ENCODE assay signal across 23 cellular contexts in the genomic region with DNA sequence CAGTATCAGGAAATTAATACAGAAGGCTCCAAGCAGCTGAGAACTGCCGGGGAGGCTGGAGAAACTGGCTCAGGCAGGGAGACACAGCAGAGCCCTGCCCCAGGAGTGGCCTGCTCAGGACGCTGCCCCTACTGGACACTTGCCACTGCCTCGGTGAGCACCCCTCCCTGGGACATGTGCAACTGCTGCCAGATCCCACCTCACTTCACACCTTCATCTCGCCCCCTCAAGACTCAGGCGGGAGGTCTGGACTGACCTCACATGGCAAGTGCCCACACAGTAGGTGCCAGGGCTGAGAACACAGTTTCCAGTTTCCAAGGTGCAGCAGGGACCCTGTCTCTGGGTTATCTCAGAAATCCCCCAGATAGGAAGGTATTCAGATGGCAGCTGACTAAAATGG. TPM values are rescaled to one million over a fixed set of nuclear protein-coding genes. Genes with fewer than 3 reads are reported as not detected.
DNase-seq lines count a peak whose midpoint lies in the region; ATAC-seq and TF ChIP-seq lines count a peak whose summit lies in the region.
"Had no signal": no experiment of that assay in that cellular context is flagged by ENCODE, and none has a peak within 500 bp of the region (broad histone marks: within the 10 kb centered on the region; RNA-seq: fewer than 3 reads in every experiment).

No MANE protein-coding gene starts in this region.

- intact Hi-C loops in activated CD8-positive, alpha-beta T cell treated with anti-CD3 and anti-CD28 coated beads for 36 hours (cut with micrococcal nuclease), result no loop called here
- intact Hi-C loops in gastrocnemius medialis (cut with DNase I; ENCODE audit: low total_unique reads), result no loop called here

- no peaks in the 10 kb centered on the region for H3F3A ChIP-seq in Loucy (ENCODE audit: low read depth)

- H3K27me3 Mint-ChIP-seq in activated CD8-positive, alpha-beta T cell treated with anti-CD3 and anti-CD28 coated beads for 36 hours, result no peaks in the 10 kb centered on the region
- no peaks in the 10 kb centered on the region for H3K27me3 Mint-ChIP-seq in activated CD8-positive, alpha-beta T cell treated with anti-CD3 and anti-CD28 coated beads, Interleukin-2, amount 10 ng/mL, durations not matched to agents 7 days and 5 days (ENCODE audit: low read depth)
- H3K27me3 Mint-ChIP-seq: brain; CD4-positive, alpha-beta memory T cell had no signal

- H3K9me3 ChIP-seq in Loucy (ENCODE audit: insufficient read depth, low read depth, low read length) (no peaks in the 10 kb centered on the region), gastrocnemius medialis (no peaks in the 10 kb centered on the region)
- H3K9me3 ChIP-seq: tibial nerve had no signal

- H3K27me3 ChIP-seq in Loucy (ENCODE audit: insufficient read depth, low read length, poor library complexity, severe bottlenecking), result no peaks in the 10 kb centered on the region
- H3K27me3 ChIP-seq in foreskin keratinocyte, result peaks cover 13% of the 10 kb centered on the region
- no peaks in the 10 kb centered on the region for H3K27me3 ChIP-seq in gastrocnemius medialis
- H3K27me3 ChIP-seq: tibial nerve had no signal

- no peaks in the 10 kb centered on the region for H3K9me2 ChIP-seq in Loucy (replicated peaks; ENCODE audit: low read depth, low read length)

- CTCF ChIA-PET in activated CD8-positive, alpha-beta T cell treated with anti-CD3 and anti-CD28 coated beads for 36 hours (lab: Charles Lee), result interaction anchor here (0.6 to 1.3 kb wide), 5 partner anchors 11 to 514 kb away, joined by 3 to 4 read pairs (median 3); no protein-coding TSS in a partner anchor
- CTCF ChIA-PET in activated CD8-positive, alpha-beta T cell treated with anti-CD3 and anti-CD28 coated beads, Interleukin-2, amount 10 ng/mL, durations not matched to agents 7 days and 5 days (lab: Charles Lee), result interaction anchor here (1.3 to 1.7 kb wide), 3 partner anchors 11 to 514 kb away, joined by 4 to 5 read pairs (median 4); no protein-coding TSS in a partner anchor

- H3K9ac ChIP-seq in Loucy (ENCODE audit: low read depth, low read length, poor library complexity, severe bottlenecking), result no peak overlapping the region
- H3K9ac ChIP-seq: parathyroid adenoma had no signal

- in situ Hi-C loops in gastrocnemius medialis (cut with MboI; ENCODE audit: low sequenced_read_pairs in 4 of 4), result no loop called here

- H3K9me3 Mint-ChIP-seq in activated CD8-positive, alpha-beta T cell treated with anti-CD3 and anti-CD28 coated beads for 36 hours, result no peaks in the 10 kb centered on the region
- no peaks in the 10 kb centered on the region for H3K9me3 Mint-ChIP-seq in activated CD8-positive, alpha-beta T cell treated with anti-CD3 and anti-CD28 coated beads, Interleukin-2, amount 10 ng/mL, durations not matched to agents 7 days and 5 days (ENCODE audit: insufficient read depth)
- H3K9me3 Mint-ChIP-seq: activated T-cell treated with anti-CD3 and anti-CD28 coated beads, Interleukin-2, amount 50 U/mL, for 72 hours; brain; CD4-positive, alpha-beta memory T cell; T-helper 2 cell treated with Interferon-gamma antibody and Interleukin-4, amounts not matched to agents 5 μg/mL and 100 μg/mL, for 36 hours had no signal

- TF ChIP-seq CTCF in activated CD8-positive, alpha-beta T cell treated with anti-CD3 and anti-CD28 coated beads for 36 hours (IDR thresholded peaks at IDR 0.05), result no peak
- peak; percentile 40 for TF ChIP-seq CTCF in Loucy (conservative IDR thresholded peaks at IDR 0.05; ENCODE audit: low read length)
- TF ChIP-seq CTCF in foreskin keratinocyte (conservative IDR thresholded peaks at IDR 0.05), result peak; percentile 1
- peak; percentile 28 for TF ChIP-seq CTCF in retinal pigment epithelial cell (conservative IDR thresholded peaks at IDR 0.05; ENCODE audit: low read depth, low read length)
- TF ChIP-seq CTCF in gastrocnemius medialis (IDR thresholded peaks at IDR 0.05 in 4 of 5, conservative IDR thresholded peaks at IDR 0.05 in 1 of 5), result no peak

- no peak for ATAC-seq in activated CD8-positive, alpha-beta T cell treated with anti-CD3 and anti-CD28 coated beads for 36 hours
- ATAC-seq in activated CD8-positive, alpha-beta T cell treated with anti-CD3 and anti-CD28 coated beads, Interleukin-2, amount 10 ng/mL, durations not matched to agents 7 days and 5 days, result no peak
- no peak for ATAC-seq in foreskin keratinocyte
- no peak for ATAC-seq in GM18511 (IDR thresholded peaks at IDR 0.05; ENCODE audit: unreplicated experiment)
- ATAC-seq in gastrocnemius medialis, result no peak
- ATAC-seq: activated T-cell treated with anti-CD3 and anti-CD28 coated beads, Interleukin-2, amount 50 U/mL, for 72 hours; PC-3; sciatic nerve had no signal

- no peaks in the 10 kb centered on the region for H3K79me2 ChIP-seq in Loucy (ENCODE audit: insufficient read depth, low read length)
- H3K79me2 ChIP-seq: parathyroid adenoma had no signal

- H3K27ac Mint-ChIP-seq in activated CD8-positive, alpha-beta T cell treated with anti-CD3 and anti-CD28 coated beads for 36 hours, result no peak overlapping the region
- H3K27ac Mint-ChIP-seq in activated CD8-positive, alpha-beta T cell treated with anti-CD3 and anti-CD28 coated beads, Interleukin-2, amount 10 ng/mL, durations not matched to agents 7 days and 5 days, result no peak overlapping the region
- H3K27ac Mint-ChIP-seq: activated T-cell treated with anti-CD3 and anti-CD28 coated beads, Interleukin-2, amount 50 U/mL, for 72 hours; brain; CD4-positive, alpha-beta memory T cell; T-helper 2 cell treated with Interferon-gamma antibody and Interleukin-4, amounts not matched to agents 5 μg/mL and 100 μg/mL, for 36 hours had no signal

- H3K4me1 Mint-ChIP-seq in activated CD8-positive, alpha-beta T cell treated with anti-CD3 and anti-CD28 coated beads for 36 hours (ENCODE audit: low read depth), result peaks cover 5% of the 10 kb centered on the region
- H3K4me1 Mint-ChIP-seq in activated CD8-positive, alpha-beta T cell treated with anti-CD3 and anti-CD28 coated beads, Interleukin-2, amount 10 ng/mL, durations not matched to agents 7 days and 5 days (ENCODE audit: low read depth), result no peaks in the 10 kb centered on the region
- H3K4me1 Mint-ChIP-seq: CD4-positive, alpha-beta memory T cell had no signal

- no peaks in the 10 kb centered on the region for H3K36me3 Mint-ChIP-seq in activated CD8-positive, alpha-beta T cell treated with anti-CD3 and anti-CD28 coated beads for 36 hours (ENCODE audit: low read depth)
- H3K36me3 Mint-ChIP-seq in activated CD8-positive, alpha-beta T cell treated with anti-CD3 and anti-CD28 coated beads, Interleukin-2, amount 10 ng/mL, durations not matched to agents 7 days and 5 days (ENCODE audit: low read depth), result no peaks in the 10 kb centered on the region
- H3K36me3 Mint-ChIP-seq: brain; CD4-positive, alpha-beta memory T cell had no signal

- TF ChIP-seq POLR2A in gastrocnemius medialis (IDR thresholded peaks at IDR 0.05), result no peak

- POLR2A ChIA-PET in activated CD8-positive, alpha-beta T cell treated with anti-CD3 and anti-CD28 coated beads for 36 hours (lab: Charles Lee), result no interaction called here
- POLR2A ChIA-PET in activated CD8-positive, alpha-beta T cell treated with anti-CD3 and anti-CD28 coated beads, Interleukin-2, amount 10 ng/mL, durations not matched to agents 7 days and 5 days (lab: Charles Lee), result no interaction called here

- no peak overlapping the region for H3K4me2 ChIP-seq in Loucy (ENCODE audit: low read depth, low read length, poor library complexity, severe bottlenecking)

- H3K27ac ChIP-seq in foreskin keratinocyte (no peak overlapping the region), gastrocnemius medialis (no peak overlapping the region)
- H3K27ac ChIP-seq: parathyroid adenoma, tibial nerve had no signal

- no peak overlapping the region for H3K4me3 Mint-ChIP-seq in activated CD8-positive, alpha-beta T cell treated with anti-CD3 and anti-CD28 coated beads for 36 hours
- no peak overlapping the region for H3K4me3 Mint-ChIP-seq in activated CD8-positive, alpha-beta T cell treated with anti-CD3 and anti-CD28 coated beads, Interleukin-2, amount 10 ng/mL, durations not matched to agents 7 days and 5 days
- H3K4me3 Mint-ChIP-seq: activated T-cell treated with anti-CD3 and anti-CD28 coated beads, Interleukin-2, amount 50 U/mL, for 72 hours; brain; CD4-positive, alpha-beta memory T cell; T-helper 2 cell treated with Interferon-gamma antibody and Interleukin-4, amounts not matched to agents 5 μg/mL and 100 μg/mL, for 36 hours had no signal

- H3K4me3 ChIP-seq in Loucy (ENCODE audit: low read length, poor library complexity, severe bottlenecking) (no peak overlapping the region), retinal pigment epithelial cell (ENCODE audit: low read length) (no peak overlapping the region), gastrocnemius medialis (no peak overlapping the region)
- H3K4me3 ChIP-seq: tibial nerve had no signal

- DNase-seq in activated CD8-positive, alpha-beta T cell treated with anti-CD3 and anti-CD28 coated beads for 36 hours, result peak; percentile 24
- no peak for DNase-seq in activated CD8-positive, alpha-beta T cell treated with anti-CD3 and anti-CD28 coated beads, Interleukin-2, amount 10 ng/mL, durations not matched to agents 7 days and 5 days
- DNase-seq in foreskin keratinocyte, result no peak
- no peak for DNase-seq in retinal pigment epithelial cell (ENCODE audit: low read depth)
- no peak for DNase-seq in stimulated activated CD4-positive, alpha-beta T cell treated with anti-CD3 and anti-CD28 coated beads, Interleukin-2, amount 100 ng/mL, for 48 hours
- DNase-seq in gastrocnemius medialis, result no peak
- DNase-seq: activated CD4-positive, alpha-beta T cell treated with anti-CD3 and anti-CD28 coated beads for 48 hours; activated naive CD4-positive, alpha-beta T cell treated with Interleukin-2 at 50 U/mL for 16 hours; activated T-cell treated with anti-CD3 and anti-CD28 coated beads, Interleukin-2, amount 50 U/mL, for 72 hours; CD4-positive, alpha-beta memory T cell; GOT3; KBM-7; NCI-H1436 treated with DMSO at 0.1 percent for 48 hours; NCI-H510A; PC-3; stimulated activated CD4-positive, alpha-beta T cell treated with anti-CD3 and anti-CD28 coated beads, Interleukin-15, amount 100 ng/mL, for 24 hours had no signal

- H3K4me1 ChIP-seq in Loucy (ENCODE audit: insufficient read depth, low read length, poor library complexity, severe bottlenecking), result no peaks in the 10 kb centered on the region
- no peaks in the 10 kb centered on the region for H3K4me1 ChIP-seq in foreskin keratinocyte
- H3K4me1 ChIP-seq in gastrocnemius medialis, result no peaks in the 10 kb centered on the region
- H3K4me1 ChIP-seq: parathyroid adenoma had no signal

- H3K36me3 ChIP-seq in Loucy (ENCODE audit: insufficient read depth, low read length) (no peaks in the 10 kb centered on the region), gastrocnemius medialis (no peaks in the 10 kb centered on the region)
- H3K36me3 ChIP-seq: tibial nerve had no signal

- H2AFZ ChIP-seq in Loucy (ENCODE audit: low read length), result no peak overlapping the region
- H2AFZ ChIP-seq: parathyroid adenoma had no signal

- no peaks in the 10 kb centered on the region for H4K20me1 ChIP-seq in Loucy (ENCODE audit: insufficient read depth, low read length, poor library complexity, severe bottlenecking)

RNA-seq across cellular contexts. Expression of gene LBH, which starts 33.8 kb away (rescaled TPM):
- 100 to 1,000 TPM; 127 to 130 TPM for total RNA-seq in activated CD8-positive, alpha-beta T cell treated with anti-CD3 and anti-CD28 coated beads for 36 hours
- 100 to 1,000 TPM in 1 of 2 experiments, 10 to 100 TPM in 1; 97.0 to 100 TPM for total RNA-seq in activated CD8-positive, alpha-beta T cell treated with anti-CD3 and anti-CD28 coated beads, Interleukin-2, amount 10 ng/mL, durations not matched to agents 7 days and 5 days
- total RNA-seq in foreskin keratinocyte, result 0.46 and 1.5 TPM in 2 replicates
- polyA plus RNA-seq in foreskin keratinocyte, result 0.26 and 0.82 TPM in 2 replicates
- total RNA-seq in gastrocnemius medialis, result 10 to 100 TPM in 2 of 4 donors, 1 to 10 TPM in 2; 5.4 to 37.6 (median 12.5) TPM

RNA-seq across cellular contexts. Expression of gene YPEL5, which starts 50.8 kb away (rescaled TPM):
- 10 to 100 TPM; 28.0 to 28.4 TPM for total RNA-seq in activated CD8-positive, alpha-beta T cell treated with anti-CD3 and anti-CD28 coated beads for 36 hours
- 10 to 100 TPM; 32.5 to 34.9 TPM for total RNA-seq in activated CD8-positive, alpha-beta T cell treated with anti-CD3 and anti-CD28 coated beads, Interleukin-2, amount 10 ng/mL, durations not matched to agents 7 days and 5 days
- total RNA-seq in foreskin keratinocyte (33.5 and 44.0 TPM in 2 replicates), gastrocnemius medialis (10 to 100 TPM; 31.4 to 76.7 (median 53.9) TPM)
- polyA plus RNA-seq in foreskin keratinocyte, result 27.8 and 35.3 TPM in 2 replicates

Comparison
In these comparisons a context has a peak if more than half of its experiments do, and no peak if none do; other contexts are left out.
1. CTCF ChIP-seq: peak in Loucy (single experiment), foreskin keratinocyte (single experiment) and retinal pigment epithelial cell (single experiment); none in activated CD8-positive, alpha-beta T cell treated with anti-CD3 and anti-CD28 coated beads for 36 hours (single experiment) and gastrocnemius medialis (0 of 5).